8 cellular contexts compared by ENCODE assay signal in the genomic region with DNA sequence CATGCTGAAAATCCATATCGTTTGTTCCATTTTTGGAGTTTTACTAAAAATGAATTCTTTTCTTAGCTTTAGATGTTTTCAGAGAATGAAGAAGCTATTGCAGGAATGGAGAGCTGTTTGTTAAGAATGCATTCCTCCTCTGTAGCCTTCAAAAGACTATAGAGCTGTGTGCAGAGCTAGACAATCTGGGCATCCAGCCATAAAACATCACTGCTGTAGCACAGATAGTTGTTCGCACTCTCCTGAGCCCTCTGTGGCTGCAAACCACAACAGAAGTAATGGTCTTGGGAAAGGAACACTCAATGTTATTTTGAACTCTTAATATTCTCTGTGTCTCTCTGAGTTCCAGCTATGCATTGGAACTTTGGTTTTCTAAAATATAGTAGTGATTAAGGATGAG. TPM values are rescaled to one million over a fixed set of nuclear protein-coding genes. Genes with fewer than 3 reads are reported as not detected.
DNase-seq lines count a peak whose midpoint lies in the region; ATAC-seq and TF ChIP-seq lines count a peak whose summit lies in the region.

No MANE protein-coding gene starts in this region.

- no peak for TF ChIP-seq CTCF in fibroblast of the aortic adventitia (IDR thresholded peaks at IDR 0.05; ENCODE audit: insufficient read depth, low read length)
- TF ChIP-seq CTCF in ascending aorta (IDR thresholded peaks at IDR 0.05), result no peak

- no peak for ATAC-seq in HG03460 (IDR thresholded peaks at IDR 0.05; ENCODE audit: unreplicated experiment)

- H3K9me3 Mint-ChIP-seq in CD8-positive, alpha-beta memory T cell, result no peaks in the 10 kb centered on the region
- H3K9me3 Mint-ChIP-seq in activated CD4-positive, alpha-beta T cell treated with anti-CD3 and anti-CD28 coated beads, Interleukin-2, amount 10 ng/mL, durations not matched to agents 24 days and 14 days, result no peaks in the 10 kb centered on the region

- H3K27ac Mint-ChIP-seq in CD8-positive, alpha-beta memory T cell, result peak overlapping the region in 7 of 8 donors; percentile 34 to 97 (median 68)
- H3K27ac Mint-ChIP-seq in activated CD4-positive, alpha-beta T cell treated with anti-CD3 and anti-CD28 coated beads, Interleukin-2, amount 10 ng/mL, durations not matched to agents 24 days and 14 days, result no peak overlapping the region

- intact Hi-C loops in activated CD4-positive, alpha-beta T cell treated with anti-CD3 and anti-CD28 coated beads, Interleukin-2, amount 10 ng/mL, durations not matched to agents 24 days and 14 days (cut with micrococcal nuclease), result no loop called here
- intact Hi-C loops in ascending aorta (cut with DNase I), result no loop called here

- H3K4me1 Mint-ChIP-seq in CD8-positive, alpha-beta memory T cell, result peaks cover 78 to 84% (median 84%) of the 10 kb centered on the region in 3 donors
- peaks cover 34% of the 10 kb centered on the region for H3K4me1 Mint-ChIP-seq in activated CD4-positive, alpha-beta T cell treated with anti-CD3 and anti-CD28 coated beads, Interleukin-2, amount 10 ng/mL, durations not matched to agents 24 days and 14 days

- H3K4me1 ChIP-seq in CD8-positive, alpha-beta memory T cell (ENCODE audit: insufficient read depth, low read length), result peaks cover 75% of the 10 kb centered on the region
- H3K4me1 ChIP-seq in ascending aorta, result peaks cover 0 to 23% of the 10 kb centered on the region in 2 donors

- CTCF ChIA-PET in CD8-positive, alpha-beta memory T cell (lab: Charles Lee), result interaction anchor here (0.8 to 1.4 kb wide), 5 partner anchors 9 to 318 kb away, joined by 3 to 4 read pairs (median 3); no protein-coding TSS in a partner anchor

- POLR2A ChIA-PET in CD8-positive, alpha-beta memory T cell (lab: Charles Lee), result interaction anchor here (0.8 kb wide), 1 partner anchor 82 kb away, joined by 3 read pairs; no protein-coding TSS in a partner anchor

- peak overlapping the region; percentile 75 to 89 (median 77) for H3K4me3 Mint-ChIP-seq in CD8-positive, alpha-beta memory T cell
- no peak overlapping the region for H3K4me3 Mint-ChIP-seq in activated CD4-positive, alpha-beta T cell treated with anti-CD3 and anti-CD28 coated beads, Interleukin-2, amount 10 ng/mL, durations not matched to agents 24 days and 14 days

- H3K27me3 Mint-ChIP-seq in CD8-positive, alpha-beta memory T cell, result peaks cover 0 to 2% of the 10 kb centered on the region in 2 donors
- H3K27me3 Mint-ChIP-seq in activated CD4-positive, alpha-beta T cell treated with anti-CD3 and anti-CD28 coated beads, Interleukin-2, amount 10 ng/mL, durations not matched to agents 24 days and 14 days, result peaks cover 8% of the 10 kb centered on the region

- H3K4me3 ChIP-seq in CD8-positive, alpha-beta memory T cell (ENCODE audit: low read length), result peak overlapping the region; percentile 45
- H3K4me3 ChIP-seq in fibroblast of the aortic adventitia (ENCODE audit: low read depth, low read length) (no peak overlapping the region), skeletal muscle cell (ENCODE audit: low read depth, low read length) (no peak overlapping the region), ascending aorta (no peak overlapping the region)

- no peaks in the 10 kb centered on the region for H3K36me3 ChIP-seq in CD8-positive, alpha-beta memory T cell (ENCODE audit: insufficient read depth, low read length)
- no peaks in the 10 kb centered on the region for H3K36me3 ChIP-seq in ascending aorta

- no peak overlapping the region for H3K27ac ChIP-seq in CD8-positive, alpha-beta memory T cell (ENCODE audit: low read depth, low read length)
- no peak overlapping the region for H3K27ac ChIP-seq in ascending aorta

- H3K27me3 ChIP-seq in CD8-positive, alpha-beta memory T cell (ENCODE audit: insufficient read depth, low read length, poor library complexity, severe bottlenecking), result no peaks in the 10 kb centered on the region
- H3K27me3 ChIP-seq in ascending aorta, result no peaks in the 10 kb centered on the region

- H3K36me3 Mint-ChIP-seq in CD8-positive, alpha-beta memory T cell, result peaks cover 0 to 18% (median 0%) of the 10 kb centered on the region in 3 donors
- H3K36me3 Mint-ChIP-seq in activated CD4-positive, alpha-beta T cell treated with anti-CD3 and anti-CD28 coated beads, Interleukin-2, amount 10 ng/mL, durations not matched to agents 24 days and 14 days (ENCODE audit: low read depth), result peaks cover 12% of the 10 kb centered on the region

- no peaks in the 10 kb centered on the region for H3K9me3 ChIP-seq in CD8-positive, alpha-beta memory T cell (ENCODE audit: low read length)
- H3K9me3 ChIP-seq in ascending aorta, result no peaks in the 10 kb centered on the region

- DNase-seq in CD8-positive, alpha-beta memory T cell, result peak; percentile 13 to 81 (median 71)
- DNase-seq in NCI-H1092 treated with DMSO at 0.1 percent for 48 hours (lab: John Stamatoyannopoulos, UW), result peak; percentile 29
- DNase-seq in activated CD4-positive, alpha-beta T cell treated with anti-CD3 and anti-CD28 coated beads, Interleukin-2, amount 10 ng/mL, durations not matched to agents 24 days and 14 days, result peak; percentile 67
- peak; percentile 94 for DNase-seq in fibroblast of the aortic adventitia (ENCODE audit: low read depth)
- DNase-seq in skeletal muscle cell (ENCODE audit: low read depth), result peak; percentile 95
- no peak for DNase-seq in ascending aorta (ENCODE audit: low spot score in 2 of 2)
- DNase-seq in NK-92 (lab: John Stamatoyannopoulos, UW; ENCODE audit: unreplicated experiment), result no peak

RNA-seq across cellular contexts. Expression of a gene that starts 4.9 kb away (rescaled TPM):
- total RNA-seq in CD8-positive, alpha-beta memory T cell, result 10 to 100 TPM; 25.9 to 28.1 TPM
- 7.4 TPM for polyA plus RNA-seq in CD8-positive, alpha-beta memory T cell
- 16.0 and 16.6 TPM in 2 replicates for total RNA-seq in activated CD4-positive, alpha-beta T cell treated with anti-CD3 and anti-CD28 coated beads, Interleukin-2, amount 10 ng/mL, durations not matched to agents 24 days and 14 days
- total RNA-seq in fibroblast of the aortic adventitia (ENCODE audit: low replicate concordance) (6.4 and 10.3 TPM in 2 replicates), ascending aorta (25.8 TPM)

Comparison
In these comparisons a context has a peak if more than half of its experiments do, and no peak if none do; other contexts are left out.
1. DNase-seq: peak in CD8-positive, alpha-beta memory T cell (5 of 5), NCI-H1092 treated with DMSO at 0.1 percent for 48 hours (single experiment), activated CD4-positive, alpha-beta T cell treated with anti-CD3 and anti-CD28 coated beads, Interleukin-2, amount 10 ng/mL, durations not matched to agents 24 days and 14 days (single experiment), fibroblast of the aortic adventitia (single experiment) and skeletal muscle cell (single experiment); none in ascending aorta (0 of 2) and NK-92 (single experiment).